ENCODE assay signal across 20 cellular contexts in genomic region chr1:166221316-166221715, GRCh38. TPM values are rescaled to one million over a fixed set of nuclear protein-coding genes. Genes with fewer than 3 reads are reported as not detected.
A peak's percentile ranks its signal among the peaks of the same experiment; 100 is the strongest.
DNase-seq lines count a peak whose midpoint lies in the region; ATAC-seq and TF ChIP-seq lines count a peak whose summit lies in the region.
"Had no signal": no experiment of that assay in that cellular context is flagged by ENCODE, and none has a peak within 500 bp of the region (broad histone marks: within the 10 kb centered on the region; RNA-seq: fewer than 3 reads in every experiment).

No MANE protein-coding gene starts in this region.

- DNase-seq in GM12865 (ENCODE audit: low read depth) (peak; percentile 3), osteocyte (ENCODE audit: extremely low spot score, unreplicated experiment) (no peak), prostate gland (ENCODE audit: low spot score) (no peak), Kasumi-1 (lab: John Stamatoyannopoulos, UW) (no peak)
- no peak for DNase-seq in CD4-positive, alpha-beta T cell
- DNase-seq: 8988T; CD8-positive, alpha-beta T cell; DMS79 treated with DMSO at 0.1 percent for 48 hours; H9; KG1; MG63; NCI-H1092; NCI-H226; NCI-H524 treated with DMSO at 0.1 percent for 48 hours had no signal

- peaks cover 9% of the 10 kb centered on the region for H3K9me3 ChIP-seq in CD4-positive, alpha-beta T cell (ENCODE audit: control insufficient read depth, low read length)
- H3K9me3 ChIP-seq in prostate gland = no peaks in the 10 kb centered on the region
- H3K9me3 ChIP-seq: MG63 had no signal

- no peaks in the 10 kb centered on the region for H3K36me3 ChIP-seq in prostate gland
- H3K36me3 ChIP-seq: MG63 had no signal

- CTCF ChIA-PET in CD4-positive, alpha-beta T cell (lab: Charles Lee) = no interaction called here

- ATAC-seq in GM18867 (IDR thresholded peaks at IDR 0.05; ENCODE audit: unreplicated experiment) = peak; percentile 73
- peak; percentile 52 for ATAC-seq in HG02623 (IDR thresholded peaks at IDR 0.05; ENCODE audit: unreplicated experiment)
- ATAC-seq in HG03432 (IDR thresholded peaks at IDR 0.05; ENCODE audit: unreplicated experiment) = peak; percentile 53
- ATAC-seq in CD4-positive, alpha-beta T cell (ENCODE audit: poor library complexity) = no peak
- ATAC-seq: CD8-positive, alpha-beta T cell; HepG2 had no signal

- no peak for TF ChIP-seq POLR2A in prostate gland (IDR thresholded peaks at IDR 0.05)

- H3K36me3 Mint-ChIP-seq in osteocyte (ENCODE audit: unreplicated experiment) = no peaks in the 10 kb centered on the region
- no peaks in the 10 kb centered on the region for H3K36me3 Mint-ChIP-seq in CD4-positive, alpha-beta T cell (ENCODE audit: low read depth)
- H3K36me3 Mint-ChIP-seq: CD8-positive, alpha-beta T cell had no signal

- H3K27me3 ChIP-seq in CD4-positive, alpha-beta T cell (ENCODE audit: control insufficient read depth, insufficient read depth, low read length) = no peaks in the 10 kb centered on the region
- H3K27me3 ChIP-seq in prostate gland (replicated peaks; ENCODE audit: insufficient read depth) = no peaks in the 10 kb centered on the region
- H3K27me3 ChIP-seq: MG63 had no signal

- no peak overlapping the region for H3K27ac ChIP-seq in CD4-positive, alpha-beta T cell (ENCODE audit: low read depth, low read length)
- H3K27ac ChIP-seq in prostate gland = no peak overlapping the region

- TF ChIP-seq CTCF in GM12865 (IDR thresholded peaks at IDR 0.05; ENCODE audit: insufficient read depth, low read depth, low read length, missing control alignments) (no peak), osteocyte (IDR thresholded peaks at IDR 0.05) (no peak), prostate gland (IDR thresholded peaks at IDR 0.05) (no peak)
- no peak for TF ChIP-seq CTCF in CD4-positive, alpha-beta T cell (IDR thresholded peaks at IDR 0.05)

- H3K4me3 ChIP-seq in GM12865 (ENCODE audit: low read depth, low read length) = no peak overlapping the region
- no peak overlapping the region for H3K4me3 ChIP-seq in prostate gland
- H3K4me3 ChIP-seq: MG63 had no signal

- H3K27me3 Mint-ChIP-seq in osteocyte (ENCODE audit: unreplicated experiment) = no peaks in the 10 kb centered on the region
- no peaks in the 10 kb centered on the region for H3K27me3 Mint-ChIP-seq in CD4-positive, alpha-beta T cell

- no peaks in the 10 kb centered on the region for H3K4me1 Mint-ChIP-seq in osteocyte (ENCODE audit: unreplicated experiment)
- H3K4me1 Mint-ChIP-seq in CD4-positive, alpha-beta T cell (ENCODE audit: low read depth) = no peaks in the 10 kb centered on the region
- H3K4me1 Mint-ChIP-seq: H9 had no signal

- no peak overlapping the region for H3K27ac Mint-ChIP-seq in osteocyte (ENCODE audit: unreplicated experiment)
- H3K27ac Mint-ChIP-seq in CD4-positive, alpha-beta T cell = no peak overlapping the region
- H3K27ac Mint-ChIP-seq: CD8-positive, alpha-beta T cell; H9; T-helper 2 cell treated with Interferon-gamma antibody and Interleukin-4, amounts not matched to agents 5 μg/mL and 100 μg/mL, for 36 hours had no signal

- peaks cover 44% of the 10 kb centered on the region for H3K9me3 Mint-ChIP-seq in osteocyte (ENCODE audit: unreplicated experiment)
- peaks cover 56% of the 10 kb centered on the region for H3K9me3 Mint-ChIP-seq in CD4-positive, alpha-beta T cell

- no peak overlapping the region for H3K4me3 Mint-ChIP-seq in osteocyte (ENCODE audit: unreplicated experiment)
- H3K4me3 Mint-ChIP-seq in CD4-positive, alpha-beta T cell = no peak overlapping the region
- H3K4me3 Mint-ChIP-seq: CD8-positive, alpha-beta T cell; H9; T-helper 2 cell treated with Interferon-gamma antibody and Interleukin-4, amounts not matched to agents 5 μg/mL and 100 μg/mL, for 36 hours had no signal

- 91% methylated on average over 1 of the region's 1 CpG for WGBS in prostate gland

- intact Hi-C loops in CD4-positive, alpha-beta T cell (cut with DNase I, micrococcal nuclease) = no loop called here
- intact Hi-C loops in prostate gland (cut with DNase I) = no loop called here

- POLR2A ChIA-PET in CD4-positive, alpha-beta T cell (lab: Charles Lee) = no interaction called here

- no peaks in the 10 kb centered on the region for H3K4me1 ChIP-seq in prostate gland (replicated peaks)

RNA-seq across cellular contexts. Expression of gene FAM78B, which starts 54.5 kb away (rescaled TPM):
- total RNA-seq in osteocyte (0.16 and 0.51 TPM in 2 replicates), prostate gland (10 to 100 TPM in 1 of 2 donors, 1 to 10 TPM in 1; 3.7 to 11.0 TPM)
- under 1 TPM in 1 of 2 experiments, not detected in 1; 0.11 TPM for total RNA-seq in CD4-positive, alpha-beta T cell
- total RNA-seq: CD8-positive, alpha-beta T cell; G401 had no signal
